Comparison of ENCODE assay signal across 26 cellular contexts in genomic region chr11:111772535-111772934, GRCh38. TPM values are rescaled to one million over a fixed set of nuclear protein-coding genes. Genes with fewer than 3 reads are reported as not detected.
DNase-seq lines count a peak whose midpoint lies in the region; ATAC-seq, FAIRE-seq and TF ChIP-seq lines count a peak whose summit lies in the region.
"Had no signal": no experiment of that assay in that cellular context is flagged by ENCODE, and none has a peak within 500 bp of the region (broad histone marks: within the 10 kb centered on the region; RNA-seq: fewer than 3 reads in every experiment).

No MANE protein-coding gene starts in this region.

- DNase-seq in K562 (ENCODE audit: extremely low read depth in 1 of 4, low spot score in 3 of 4) (no peak), body of pancreas (no peak), right lobe of liver (no peak), NCI-H748 (lab: John Stamatoyannopoulos, UW; ENCODE audit: unreplicated experiment) (no peak)
- DNase-seq in activated effector memory CD4-positive, alpha-beta T cell treated with Interleukin-2 at 50 U/mL for 16 hours, result no peak
- DNase-seq: 8988T; ACHN; BE2C; C1 segment of cervical spinal cord; CD4-positive, alpha-beta memory T cell; CD4-positive, CD25-positive, alpha-beta regulatory T cell; CD8-positive, alpha-beta memory T cell; COR-L47; DMS 273 treated with DMSO at 0.1 percent for 48 hours; DMS153; DMS53; DMS79; DND-41; EL; GDM1 had no signal

- no peak for TF ChIP-seq POLR2A in K562 (conservative IDR thresholded peaks at IDR 0.05)
- TF ChIP-seq POLR2A in body of pancreas (IDR thresholded peaks at IDR 0.05), result no peak
- TF ChIP-seq POLR2A in right lobe of liver (IDR thresholded peaks at IDR 0.05), result no peak

- no peak overlapping the region for H3K27ac ChIP-seq in K562 (ENCODE audit: extremely low read depth, low read depth, low read length)
- H3K27ac ChIP-seq in body of pancreas, result peak overlapping the region in 3 of 4 donors; percentile 39 to 66 (median 43)
- peak overlapping the region in 2 of 3 donors; percentile 91 to 94 for H3K27ac ChIP-seq in right lobe of liver
- H3K27ac ChIP-seq: BLaER1 had no signal

- H3K4me3 ChIP-seq in K562 (no peak overlapping the region), body of pancreas (no peak overlapping the region), right lobe of liver (no peak overlapping the region)
- H3K4me3 ChIP-seq: BLaER1, GM12878 had no signal

- no peaks in the 10 kb centered on the region for H3K79me2 ChIP-seq in K562 (ENCODE audit: control insufficient read depth, insufficient read depth, low read length)

- no peak for FAIRE-seq in K562 (lab: Jason Lieb, UNC)
- FAIRE-seq: A204.1, GM12878, GM12892, GM18507 had no signal

- no peak overlapping the region for H2AFZ ChIP-seq in K562 (ENCODE audit: low read depth, low read length)

- no TSS peak for BruUV-seq in K562 (replicated peaks; lab: Mats Ljungman, UMichigan)

- H3K4me2 ChIP-seq in K562 (ENCODE audit: insufficient read depth, low read length), result no peak overlapping the region
- H3K4me2 ChIP-seq: BLaER1 had no signal

- no peaks in the 10 kb centered on the region for H3K9me3 ChIP-seq in K562 (replicated peaks; ENCODE audit: control insufficient read depth, insufficient read depth, low read depth, low read length)
- no peaks in the 10 kb centered on the region for H3K9me3 ChIP-seq in body of pancreas
- no peaks in the 10 kb centered on the region for H3K9me3 ChIP-seq in right lobe of liver
- H3K9me3 ChIP-seq: BE2C, BLaER1 had no signal

- intact Hi-C loops in K562 (cut with micrococcal nuclease) (no loop called here), body of pancreas (cut with DNase I) (no loop called here), right lobe of liver (cut with DNase I) (loop anchor here (5.0 to 10.0 kb wide), 2 partner anchors 35 to 168 kb away; partner anchors contain the start of gene SIK2 (in 1 of the 2))

- TF ChIP-seq CTCF in K562 (IDR thresholded peaks at IDR 0.05 in 2 of 3, conservative IDR thresholded peaks at IDR 0.05 in 1 of 3; ENCODE audit: insufficient read depth in 2 of 3, low read depth in 1 of 3, low read length in 3 of 3) (no peak), body of pancreas (IDR thresholded peaks at IDR 0.05) (no peak), right lobe of liver (IDR thresholded peaks at IDR 0.05) (no peak)

- TF ChIP-seq EP300 in K562 (IDR thresholded peaks at IDR 0.05; ENCODE audit: low read length), result no peak

- in situ Hi-C loops in K562 (cut with MboI), result no loop called here

- TF ChIP-seq RAD21 in K562 (CRISPR knock-in tag; conservative IDR thresholded peaks at IDR 0.05 in 1 of 2, IDR thresholded peaks at IDR 0.05 in 1 of 2), result no peak

- no peaks in the 10 kb centered on the region for H4K20me1 ChIP-seq in K562 (replicated peaks; ENCODE audit: control insufficient read depth, insufficient read depth, low read length)
- H4K20me1 ChIP-seq: BLaER1 had no signal

- H3K9ac ChIP-seq in K562 (ENCODE audit: insufficient read depth in 1 of 2, low read depth in 2 of 2, low read length in 2 of 2), result no peak overlapping the region
- H3K9ac ChIP-seq: BLaER1 had no signal

- ATAC-seq in K562 (no peak), body of pancreas (peak; percentile 30), right lobe of liver (peak; percentile 3 to 19 (median 6)), GM21717 (IDR thresholded peaks at IDR 0.05; ENCODE audit: unreplicated experiment) (no peak)
- ATAC-seq: GM12878 had no signal

- H3K27me3 ChIP-seq in K562 (ENCODE audit: control insufficient read depth in 2 of 2, insufficient read depth in 2 of 2, low read length in 2 of 2) (no peaks in the 10 kb centered on the region), body of pancreas (no peaks in the 10 kb centered on the region), right lobe of liver (no peaks in the 10 kb centered on the region)
- H3K27me3 ChIP-seq: BE2C, BLaER1 had no signal

- H3K36me3 ChIP-seq in K562 (ENCODE audit: control insufficient read depth, insufficient read depth, low read length) (no peaks in the 10 kb centered on the region), body of pancreas (replicated peaks in 1 of 2; ENCODE audit: insufficient read depth in 1 of 2, low read depth in 2 of 2) (no peaks in the 10 kb centered on the region), right lobe of liver (no peaks in the 10 kb centered on the region)
- H3K36me3 ChIP-seq: BE2C, BLaER1 had no signal

- CTCF ChIA-PET in K562 (lab: Yijun Ruan, JAX; ENCODE audit: low intra/inter-chr PET ratio), result no interaction called here

- H3K4me1 ChIP-seq in K562 (replicated peaks in 1 of 2; ENCODE audit: control insufficient read depth in 2 of 2, insufficient read depth in 2 of 2, low read length in 2 of 2) (peaks cover 2 to 3% of the 10 kb centered on the region in 2 experiments; a peak in 1 of 5 replicates), body of pancreas (peaks cover 42% of the 10 kb centered on the region), right lobe of liver (peaks cover 0 to 55% (median 23%) of the 10 kb centered on the region in 4 donors)

- WGBS in K562 (ENCODE audit: insufficient coverage, low coverage, missing lambda C conversion rate), result 31% methylated on average over 2 of the region's 2 CpGs
- 12 to 18% methylated on average over 2 of the region's 2 CpGs for WGBS in body of pancreas, 2 donors
- 19% methylated on average over 2 of the region's 2 CpGs for WGBS in right lobe of liver (ENCODE audit: insufficient coverage, low coverage, low lambda C conversion rate, missing lambda C conversion rate)

- H3K9me1 ChIP-seq in K562 (ENCODE audit: control insufficient read depth, insufficient read depth, low read length), result no peaks in the 10 kb centered on the region

- POLR2A ChIA-PET in K562 (lab: Yijun Ruan, JAX), result no interaction called here

TF ChIP-seq in K562, 482 proteins besides CTCF, POLR2A, EP300 and RAD21:
- TF ChIP-seq RBM25 (IDR thresholded peaks at IDR 0.05; ENCODE audit: low read depth, low read length, severe bottlenecking), result peak; percentile 32
- TF ChIP-seq JUN (IDR thresholded peaks at IDR 0.05; ENCODE audit: borderline replicate concordance, low read depth, low read length), result no peak
- no peak for TF ChIP-seq JUN (CRISPR knock-in tag; IDR thresholded peaks at IDR 0.05; ENCODE audit: borderline replicate concordance)

RNA-seq across cellular contexts. Expression of gene PPP2R1B, which starts 6.3 kb away (rescaled TPM):
- 46.5 and 64.1 TPM in 2 replicates for total RNA-seq in K562 (2011; cell fraction: chromatin; rRNA removed; ENCODE audit: low replicate concordance)
- 22.1 and 22.3 TPM in 2 replicates for total RNA-seq in K562 (2011; cell fraction: nucleolus; rRNA removed)
- 33.6 and 43.7 TPM in 2 replicates for total RNA-seq in K562 (2011; cell fraction: nucleoplasm; rRNA removed)
- total RNA-seq in K562 (2014; rRNA removed), result 24.6 and 32.1 TPM in 2 replicates
- total RNA-seq in K562 (2014; rRNA removed; fragmentation: Illumina TruSeq; extraction: Trizol), result 39.8 and 46.0 TPM in 2 replicates
- total RNA-seq in K562 (2015; rRNA removed; fragmentation: Illumina TruSeq; extraction: Trizol), result 25.1 and 30.4 TPM in 2 replicates
- 57.3 and 57.4 TPM in 2 replicates for total RNA-seq in K562 (2021)
- 33.4 and 48.4 TPM in 2 replicates for polyA plus RNA-seq in K562 (2011; rRNA removed)
- 23.5 and 28.5 TPM in 2 replicates for polyA plus RNA-seq in K562 (2011; cell fraction: cytosol; rRNA removed)
- polyA plus RNA-seq in K562 (2011; cell fraction: nucleus; rRNA removed), result 21.3 and 22.6 TPM in 2 replicates
- 16.8 and 30.6 TPM in 2 replicates for polyA plus RNA-seq in K562 (2012)
- polyA plus RNA-seq in K562 (2014; fragmentation: Illumina TruSeq; extraction: Trizol), result 36.4 and 39.4 TPM in 2 replicates
- 10 to 100 TPM; 50.9 to 68.5 TPM for polyA plus RNA-seq in K562 (2014; fragmentation: Nextera tagmentation; extraction: Ambion mirVana)
- polyA plus RNA-seq in K562 (2014; rRNA removed), result 24.7 and 31.5 TPM in 2 replicates
- polyA minus RNA-seq in K562 (2011; rRNA and poly(A)+ RNA removed), result 84.3 and 113 TPM in 2 replicates
- 32.5 and 47.0 TPM in 2 replicates for polyA minus RNA-seq in K562 (2011; cell fraction: cytosol; rRNA and poly(A)+ RNA removed)
- 19.3 and 31.8 TPM in 2 replicates for polyA minus RNA-seq in K562 (2011; cell fraction: nucleus; rRNA and poly(A)+ RNA removed)
- total RNA-seq in body of pancreas, result 10 to 100 TPM; 24.7 to 41.5 TPM
- 100 to 1,000 TPM in 1 of 6 experiments, 10 to 100 TPM in 5; 44.5 to 150 (median 59.6) TPM for total RNA-seq in right lobe of liver

Comparison
In these comparisons a context has a peak if more than half of its experiments do, and no peak if none do; other contexts are left out.
1. ATAC-seq: peak in body of pancreas (single experiment) and right lobe of liver (4 of 4); none in K562 (single experiment) and GM21717 (single experiment).
2. intact Hi-C loops: an anchor here in right lobe of liver (5.0 to 10.0 kb wide); none called in K562 and body of pancreas.